ENCODE assay signal across 20 cellular contexts in genomic region chr1:111602302-111602701, GRCh38. TPM values are rescaled to one million over a fixed set of nuclear protein-coding genes. Genes with fewer than 3 reads are reported as not detected.
DNase-seq lines count a peak whose midpoint lies in the region; ATAC-seq, FAIRE-seq and TF ChIP-seq lines count a peak whose summit lies in the region.
"Had no signal": no experiment of that assay in that cellular context is flagged by ENCODE, and none has a peak within 500 bp of the region (broad histone marks: within the 10 kb centered on the region; RNA-seq: fewer than 3 reads in every experiment).

No MANE protein-coding gene starts in this region.

- H3K4me1 ChIP-seq in CD4-positive, CD25-positive, alpha-beta regulatory T cell (ENCODE audit: control insufficient read depth, insufficient read depth, low read length, poor library complexity, severe bottlenecking) = peaks cover 94% of the 10 kb centered on the region
- peaks cover 0 to 26% (median 14%) of the 10 kb centered on the region in 4 donors for H3K4me1 ChIP-seq in Peyer's patch

- ATAC-seq in CD4-positive, CD25-positive, alpha-beta regulatory T cell (ENCODE audit: low read depth in 2 of 2) = no peak
- ATAC-seq in effector memory CD8-positive, alpha-beta T cell (replicated peaks) = no peak
- no peak for ATAC-seq in HG02884 (IDR thresholded peaks at IDR 0.05; ENCODE audit: unreplicated experiment)
- ATAC-seq: esophagus mucosa had no signal

- TF ChIP-seq CTCF in Peyer's patch (IDR thresholded peaks at IDR 0.05) (no peak), chondrocyte (IDR thresholded peaks at IDR 0.05) (no peak)

- peak overlapping the region; percentile 77 for H3K27ac ChIP-seq in CD4-positive, CD25-positive, alpha-beta regulatory T cell (ENCODE audit: insufficient read depth, low read length, poor library complexity, severe bottlenecking)
- peak overlapping the region in 3 of 4 donors; percentile 46 to 58 (median 49) for H3K27ac ChIP-seq in Peyer's patch
- H3K27ac ChIP-seq: GM23248, right atrium auricular region, RWPE1, tibial nerve had no signal

- no peaks in the 10 kb centered on the region for H3K36me3 Mint-ChIP-seq in CD4-positive, CD25-positive, alpha-beta regulatory T cell
- H3K36me3 Mint-ChIP-seq in effector memory CD8-positive, alpha-beta T cell (ENCODE audit: insufficient read depth) = peaks cover 12% of the 10 kb centered on the region
- no peaks in the 10 kb centered on the region for H3K36me3 Mint-ChIP-seq in chondrocyte (ENCODE audit: low read depth)

- no peak for DNase-seq in CD4-positive, CD25-positive, alpha-beta regulatory T cell
- DNase-seq in GM12891 (ENCODE audit: insufficient read length, low spot score) (no peak), Peyer's patch (no peak), HUDEP-2 (lab: John Stamatoyannopoulos, UW; ENCODE audit: unreplicated experiment in 76 of 76) (no peak), chondrocyte (ENCODE audit: low spot score) (no peak), putamen (ENCODE audit: low spot score) (no peak)
- no peak for DNase-seq in effector memory CD8-positive, alpha-beta T cell
- DNase-seq: DMS79, glutamatergic neuron, GM23248, mesenchymal stem cell, NCI-H2029, NCI-H524 had no signal

- peak overlapping the region; percentile 77 to 96 (median 94) for H3K27ac Mint-ChIP-seq in CD4-positive, CD25-positive, alpha-beta regulatory T cell
- peak overlapping the region; percentile 78 to 92 for H3K27ac Mint-ChIP-seq in effector memory CD8-positive, alpha-beta T cell
- no peak overlapping the region for H3K27ac Mint-ChIP-seq in chondrocyte (ENCODE audit: unreplicated experiment)
- H3K27ac Mint-ChIP-seq: dendritic cell treated with granulocyte-macrophage colony-stimulating factor and Interleukin-4, amounts not matched to agents 40 ng/mL and 50 ng/mL, for 4 days had no signal

- H3K27me3 ChIP-seq in CD4-positive, CD25-positive, alpha-beta regulatory T cell (ENCODE audit: control insufficient read depth, insufficient read depth, low read length) = no peaks in the 10 kb centered on the region
- H3K27me3 ChIP-seq in Peyer's patch = no peaks in the 10 kb centered on the region
- H3K27me3 ChIP-seq: right atrium auricular region, tibial nerve had no signal

- H3K9me3 ChIP-seq in CD4-positive, CD25-positive, alpha-beta regulatory T cell (ENCODE audit: control insufficient read depth in 2 of 2, low read length in 2 of 2) = no peaks in the 10 kb centered on the region
- no peaks in the 10 kb centered on the region for H3K9me3 ChIP-seq in Peyer's patch
- H3K9me3 ChIP-seq: right atrium auricular region, tibial nerve had no signal

- FAIRE-seq in GM12891 (lab: Jason Lieb, UNC) = peak; percentile 73
- FAIRE-seq: astrocyte had no signal

- peak overlapping the region in 1 of 4 donors; percentile 49 for H3K4me3 Mint-ChIP-seq in CD4-positive, CD25-positive, alpha-beta regulatory T cell
- H3K4me3 Mint-ChIP-seq in effector memory CD8-positive, alpha-beta T cell = peak overlapping the region in 1 of 2 donors; percentile 61
- no peak overlapping the region for H3K4me3 Mint-ChIP-seq in chondrocyte (ENCODE audit: unreplicated experiment)
- H3K4me3 Mint-ChIP-seq: dendritic cell treated with granulocyte-macrophage colony-stimulating factor and Interleukin-4, amounts not matched to agents 40 ng/mL and 50 ng/mL, for 4 days had no signal

- peak overlapping the region; percentile 6 for H3K4me3 ChIP-seq in CD4-positive, CD25-positive, alpha-beta regulatory T cell (ENCODE audit: low read depth, low read length)
- H3K4me3 ChIP-seq in Peyer's patch = no peak overlapping the region
- H3K4me3 ChIP-seq: GM23248, right atrium auricular region, tibial nerve had no signal

- peaks cover 0 to 1% (median 0%) of the 10 kb centered on the region in 7 donors for H3K9me3 Mint-ChIP-seq in CD4-positive, CD25-positive, alpha-beta regulatory T cell
- H3K9me3 Mint-ChIP-seq in effector memory CD8-positive, alpha-beta T cell = no peaks in the 10 kb centered on the region
- no peaks in the 10 kb centered on the region for H3K9me3 Mint-ChIP-seq in chondrocyte (ENCODE audit: low read depth)
- H3K9me3 Mint-ChIP-seq: dendritic cell treated with granulocyte-macrophage colony-stimulating factor and Interleukin-4, amounts not matched to agents 40 ng/mL and 50 ng/mL, for 4 days had no signal

- peaks cover 51 to 92% (median 75%) of the 10 kb centered on the region in 4 donors for H3K4me1 Mint-ChIP-seq in CD4-positive, CD25-positive, alpha-beta regulatory T cell
- peaks cover 68 to 88% of the 10 kb centered on the region in 2 donors for H3K4me1 Mint-ChIP-seq in effector memory CD8-positive, alpha-beta T cell (ENCODE audit: low read depth in 2 of 2)
- peaks cover 14% of the 10 kb centered on the region for H3K4me1 Mint-ChIP-seq in chondrocyte (ENCODE audit: low read depth)

- no peaks in the 10 kb centered on the region for H3K27me3 Mint-ChIP-seq in CD4-positive, CD25-positive, alpha-beta regulatory T cell
- no peaks in the 10 kb centered on the region for H3K27me3 Mint-ChIP-seq in effector memory CD8-positive, alpha-beta T cell
- H3K27me3 Mint-ChIP-seq in chondrocyte (ENCODE audit: low read depth) = no peaks in the 10 kb centered on the region
- H3K27me3 Mint-ChIP-seq: dendritic cell treated with granulocyte-macrophage colony-stimulating factor and Interleukin-4, amounts not matched to agents 40 ng/mL and 50 ng/mL, for 4 days had no signal

- no peak for TF ChIP-seq POLR2A in GM12891 (IDR thresholded peaks at IDR 0.05; ENCODE audit: low read depth, low read length)
- no peak for TF ChIP-seq POLR2A in Peyer's patch (IDR thresholded peaks at IDR 0.05)

- H3K36me3 ChIP-seq in CD4-positive, CD25-positive, alpha-beta regulatory T cell (ENCODE audit: control insufficient read depth, insufficient read depth, low read length) = no peaks in the 10 kb centered on the region
- no peaks in the 10 kb centered on the region for H3K36me3 ChIP-seq in Peyer's patch
- H3K36me3 ChIP-seq: right atrium auricular region, tibial nerve had no signal

TF ChIP-seq in GM12891, 5 proteins besides CTCF, POLR2A, EP300 and RAD21:
- no peak for TF ChIP-seq POLR2AphosphoS5 (IDR thresholded peaks at IDR 0.05; ENCODE audit: low read depth, low read length)
- peak; percentile 91 for TF ChIP-seq SPI1 (IDR thresholded peaks at IDR 0.05; ENCODE audit: low read depth, low read length)
- TF ChIP-seq POU2F2 (IDR thresholded peaks at IDR 0.05; ENCODE audit: low read depth, low read length) = no peak
- no peak for TF ChIP-seq PAX5 (IDR thresholded peaks at IDR 0.05; ENCODE audit: insufficient read depth, low read length, severe bottlenecking)
- no peak for TF ChIP-seq TAF1 (IDR thresholded peaks at IDR 0.05; ENCODE audit: low read depth, low read length)
TF ChIP-seq in GM12891: peak in this region for 1.

RNA-seq across cellular contexts. Expression of gene RAP1A, which starts 17.3 kb away (rescaled TPM):
- total RNA-seq in CD4-positive, CD25-positive, alpha-beta regulatory T cell = 143 TPM
- 10 to 100 TPM; 72.8 to 91.3 (median 78.2) TPM for polyA plus RNA-seq in CD4-positive, CD25-positive, alpha-beta regulatory T cell
- polyA plus RNA-seq in GM12891 (2012; ENCODE audit: low read depth, missing spikeins) = 120 TPM
- total RNA-seq in Peyer's patch = 10 to 100 TPM; 16.5 to 66.0 (median 46.2) TPM
- total RNA-seq in chondrocyte = 53.5 to 64.0 TPM (median 60.5 TPM) in 3 replicates
